Comparison of ENCODE assay signal across 17 cellular contexts in the genomic region with DNA sequence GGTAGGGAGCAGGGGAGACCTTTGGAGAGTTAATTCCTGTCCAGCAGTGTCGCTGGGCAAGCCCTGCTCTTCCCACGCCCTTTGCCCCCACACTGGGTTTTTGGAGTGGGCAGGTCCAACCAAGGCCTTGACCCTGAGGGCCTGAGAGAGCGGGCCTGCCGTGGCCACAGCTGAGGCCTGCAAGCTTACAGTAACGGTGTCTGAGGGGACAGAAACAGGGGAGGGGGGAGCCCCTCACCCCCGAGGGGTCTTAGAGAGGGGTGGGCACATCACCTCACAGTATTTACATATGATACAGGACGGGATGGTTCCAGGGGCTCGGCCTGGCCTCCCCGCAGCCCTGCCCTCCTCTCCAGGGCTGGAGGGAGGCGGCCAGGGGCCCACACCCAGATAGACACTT. TPM values are rescaled to one million over a fixed set of nuclear protein-coding genes. Genes with fewer than 3 reads are reported as not detected.
"Had no signal": no experiment of that assay in that cellular context is flagged by ENCODE, and none has a peak within 500 bp of the region (broad histone marks: within the 10 kb centered on the region; RNA-seq: fewer than 3 reads in every experiment).

No MANE protein-coding gene starts in this region.

- H3K4me1 Mint-ChIP-seq: mesothelial cell of epicardium; stimulated activated memory B cell treated with anti-CD40 and anti-IgM and Interleukin-4, amounts not matched to agents 10 μg/mL and 1 μg/mL and 100 μg/mL, for 72 hours; T-helper 17 cell had no signal

- H3K27ac Mint-ChIP-seq: activated CD8-positive, alpha-beta T cell treated with anti-CD3 and anti-CD28 coated beads for 36 hours; activated naive CD4-positive, alpha-beta T cell treated with anti-CD3 and anti-CD28 coated beads, Interleukin-2, amount 50 U/mL, for 72 hours; mesothelial cell of epicardium; stimulated activated memory B cell treated with anti-CD40 and anti-IgM and Interleukin-4, amounts not matched to agents 10 μg/mL and 1 μg/mL and 100 μg/mL, for 72 hours; T-helper 17 cell had no signal

- ATAC-seq: activated CD8-positive, alpha-beta T cell treated with anti-CD3 and anti-CD28 coated beads for 36 hours; activated naive CD4-positive, alpha-beta T cell treated with anti-CD3 and anti-CD28 coated beads, Interleukin-2, amount 50 U/mL, for 72 hours; lower lobe of right lung; T-helper 17 cell had no signal

- H3K4me3 Mint-ChIP-seq: activated CD8-positive, alpha-beta T cell treated with anti-CD3 and anti-CD28 coated beads for 36 hours; mesothelial cell of epicardium; stimulated activated memory B cell treated with anti-CD40 and anti-IgM and Interleukin-4, amounts not matched to agents 10 μg/mL and 1 μg/mL and 100 μg/mL, for 72 hours; T-helper 17 cell had no signal

- DNase-seq: activated CD4-positive, alpha-beta T cell treated with anti-CD3 and anti-CD28 coated beads for 48 hours; activated CD8-positive, alpha-beta T cell treated with anti-CD3 and anti-CD28 coated beads for 36 hours; activated gamma-delta T cell; activated T-cell treated with anti-CD3 and anti-CD28 coated beads, Interleukin-2, amount 50 U/mL, for 48 hours; caudate nucleus; esophagus squamous epithelium; hippocampal formation; lower lobe of right lung; pancreas; T-helper 17 cell had no signal

RNA-seq across cellular contexts. Expression of a gene that starts 14.6 kb away (rescaled TPM):
- total RNA-seq: activated naive CD4-positive, alpha-beta T cell treated with anti-CD3 and anti-CD28 coated beads, Interleukin-2, amount 50 U/mL, for 72 hours; esophagus squamous epithelium; fibroblast of villous mesenchyme; mesothelial cell of epicardium; myocyte; neural crest cell; T-helper 17 cell; ureter had no signal

RNA-seq across cellular contexts. Expression of a gene that starts 26.8 kb away (rescaled TPM):
- total RNA-seq: fibroblast of villous mesenchyme, T-helper 17 cell had no signal

RNA-seq across cellular contexts. Expression of a gene that starts 40.0 kb away (rescaled TPM):
- total RNA-seq: ureter had no signal

RNA-seq across cellular contexts. Expression of a gene that starts 49.1 kb away (rescaled TPM):
- total RNA-seq: myocyte had no signal

RNA-seq across cellular contexts. Expression of a gene that starts 50.5 kb away (rescaled TPM):
- total RNA-seq: myocyte had no signal
